Comparison of ENCODE assay signal across 15 cellular contexts in genomic region chr1:234968470-234968869, GRCh38.
DNase-seq lines count a peak whose midpoint lies in the region; ATAC-seq and TF ChIP-seq lines count a peak whose summit lies in the region.
"Had no signal": no experiment of that assay in that cellular context is flagged by ENCODE, and none has a peak within 500 bp of the region (broad histone marks: within the 10 kb centered on the region; RNA-seq: fewer than 3 reads in every experiment).

No MANE protein-coding gene starts in this region.

- H3K4ac ChIP-seq in IMR-90 (ENCODE audit: low read depth, low read length), result peak overlapping the region; percentile 97

- no peak overlapping the region for H3K56ac ChIP-seq in IMR-90 (ENCODE audit: extremely low read depth, insufficient read depth, low read length)

- H2BK120ac ChIP-seq in IMR-90 (ENCODE audit: low read depth, low read length), result peak overlapping the region; percentile 96

- H3K9me3 ChIP-seq in IMR-90 (ENCODE audit: control insufficient read depth, insufficient read depth, low read length), result no peaks in the 10 kb centered on the region
- no peaks in the 10 kb centered on the region for H3K9me3 ChIP-seq in gastrocnemius medialis

- peak overlapping the region; percentile 68 to 86; a peak in 3 of 4 replicates for H4K8ac ChIP-seq in IMR-90 (ENCODE audit: low read depth in 2 of 2, low read length in 2 of 2)

- H2AFZ ChIP-seq in IMR-90 (replicated peaks; ENCODE audit: low read length, poor library complexity), result no peak overlapping the region

- in situ Hi-C loops in IMR-90 (cut with MboI; ENCODE audit: low sequenced_read_pairs), result no loop called here
- in situ Hi-C loops in gastrocnemius medialis (cut with MboI; ENCODE audit: low sequenced_read_pairs in 4 of 4), result no loop called here

- dilution Hi-C loops in IMR-90 (cut with HindIII; ENCODE audit: low sequenced_read_pairs, unreplicated experiment), result no loop called here

- H3K27ac ChIP-seq in IMR-90 (ENCODE audit: insufficient read depth, low read length) (peak overlapping the region; percentile 95; the same call in 1 of the 2 replicates), dorsolateral prefrontal cortex (peak overlapping the region in 38 of 59 donors; percentile 5 to 92 (median 84)), gastrocnemius medialis (peak overlapping the region in 3 of 4 donors; percentile 87 to 94 (median 91))

- H3K79me1 ChIP-seq in IMR-90 (ENCODE audit: low read depth in 1 of 2, low read length in 2 of 2), result peaks cover 0 to 2% of the 10 kb centered on the region in 2 experiments; a peak in 1 of 4 replicates

- peaks cover 18% of the 10 kb centered on the region for H3K9me1 ChIP-seq in IMR-90 (ENCODE audit: insufficient read depth, low read length)

- H2AK9ac ChIP-seq in IMR-90 (replicated peaks; ENCODE audit: low read depth, low read length, poor library complexity), result no peak overlapping the region

- peak overlapping the region; percentile 93 for H2BK5ac ChIP-seq in IMR-90 (ENCODE audit: low read depth, low read length, poor library complexity, severe bottlenecking)

- no peak overlapping the region for H3K4me2 ChIP-seq in IMR-90 (ENCODE audit: low read depth, low read length)

- no TSS peak for BruUV-seq in IMR-90 (replicated peaks; lab: Mats Ljungman, UMichigan)

- H3K4me3 ChIP-seq in IMR-90 (ENCODE audit: insufficient read depth, low read depth, low read length), result no peak overlapping the region
- H3K4me3 ChIP-seq in dorsolateral prefrontal cortex, result no peak overlapping the region
- no peak overlapping the region for H3K4me3 ChIP-seq in gastrocnemius medialis

- peak overlapping the region; percentile 59 for H3K14ac ChIP-seq in IMR-90 (replicated peaks; ENCODE audit: low read depth, low read length)

- DNase-seq in DMS79 treated with DMSO at 0.1 percent for 48 hours (lab: John Stamatoyannopoulos, UW), result peak; percentile 55
- DNase-seq in DMS79 (lab: John Stamatoyannopoulos, UW), result no peak
- no peak for DNase-seq in IMR-90
- peak in 1 of 10 donors; percentile 9 for DNase-seq in dorsolateral prefrontal cortex
- no peak for DNase-seq in gastrocnemius medialis
- no peak for DNase-seq in UCSD-AML1 (lab: John Stamatoyannopoulos, UW; ENCODE audit: unreplicated experiment)
- DNase-seq in kidney tubule cell (ENCODE audit: low spot score), result no peak
- DNase-seq: 8988T, DND-41, foreskin melanocyte, left ventricle myocardium superior, NCI-H2171, Right ventricle myocardium superior had no signal

- no peak for TF ChIP-seq RAD21 in IMR-90 (IDR thresholded peaks at IDR 0.05; ENCODE audit: low read length)

- ATAC-seq in IMR-90 (ENCODE audit: low read depth), result no peak
- no peak for ATAC-seq in gastrocnemius medialis
- no peak for ATAC-seq in HG03565 (IDR thresholded peaks at IDR 0.05; ENCODE audit: unreplicated experiment)
- ATAC-seq: left ventricle myocardium superior, WTC11 had no signal

- H3K18ac ChIP-seq in IMR-90 (ENCODE audit: low read depth, low read length), result peak overlapping the region; percentile 95

- H4K20me1 ChIP-seq in IMR-90 (ENCODE audit: insufficient read depth, low read length), result no peaks in the 10 kb centered on the region

- H3K9ac ChIP-seq in IMR-90 (ENCODE audit: low read depth, low read length), result no peak overlapping the region

- peak overlapping the region; percentile 67 for H4K91ac ChIP-seq in IMR-90 (ENCODE audit: insufficient read depth, low read depth, low read length)

- TF ChIP-seq POLR2A in IMR-90 (IDR thresholded peaks at IDR 0.05; ENCODE audit: low read depth, low read length), result no peak
- no peak for TF ChIP-seq POLR2A in gastrocnemius medialis (IDR thresholded peaks at IDR 0.05)

- TF ChIP-seq CTCF in IMR-90 (conservative IDR thresholded peaks at IDR 0.05; ENCODE audit: low read depth, low read length) (no peak), dorsolateral prefrontal cortex (IDR thresholded peaks at IDR 0.05 in 54 of 56, conservative IDR thresholded peaks at IDR 0.05 in 2 of 56; ENCODE audit: low read depth in 1 of 56, partially characterized antibody in 56 of 56) (no peak), gastrocnemius medialis (IDR thresholded peaks at IDR 0.05 in 4 of 5, conservative IDR thresholded peaks at IDR 0.05 in 1 of 5) (no peak)

- CTCF ChIA-PET in IMR-90 (lab: Yijun Ruan, JAX), result no interaction called here

- peak overlapping the region; percentile 92 for H2AK5ac ChIP-seq in IMR-90 (ENCODE audit: low read depth, low read length)

- no CpG with 5 or more reads among the region's 4 CpGs for WGBS in IMR-90 (ENCODE audit: extremely low coverage in 2 of 2, insufficient read length in 1 of 2), 2 experiments

- peak overlapping the region; percentile 69; the same call in 1 of the 2 replicates for H3K23ac ChIP-seq in IMR-90 (ENCODE audit: low read depth, low read length)

- peaks cover 29% of the 10 kb centered on the region for H3K4me1 ChIP-seq in IMR-90 (ENCODE audit: control insufficient read depth, insufficient read depth, low read length)
- H3K4me1 ChIP-seq in gastrocnemius medialis, result peaks cover 60 to 68% of the 10 kb centered on the region in 2 donors

- POLR2A ChIA-PET in IMR-90 (lab: Charles Lee; ENCODE audit: unreplicated experiment), result no interaction called here

- H3K27me3 ChIP-seq in IMR-90 (ENCODE audit: control insufficient read depth, insufficient read depth, low read length) (no peaks in the 10 kb centered on the region), dorsolateral prefrontal cortex (no peaks in the 10 kb centered on the region), gastrocnemius medialis (no peaks in the 10 kb centered on the region)

- H2BK20ac ChIP-seq in IMR-90 (ENCODE audit: low read depth, low read length), result peak overlapping the region; percentile 81

- no peaks in the 10 kb centered on the region for H3K36me3 ChIP-seq in IMR-90 (ENCODE audit: control insufficient read depth, insufficient read depth, low read length)
- H3K36me3 ChIP-seq in gastrocnemius medialis, result no peaks in the 10 kb centered on the region

- intact Hi-C loops in IMR-90 (cut with micrococcal nuclease), result no loop called here
- intact Hi-C loops in dorsolateral prefrontal cortex (cut with DNase I), result no loop called here
- intact Hi-C loops in gastrocnemius medialis (cut with DNase I; ENCODE audit: low total_unique reads), result no loop called here

- peak overlapping the region; percentile 90 for H4K5ac ChIP-seq in IMR-90 (ENCODE audit: low read depth, low read length)

- peak overlapping the region; percentile 97 for H2BK15ac ChIP-seq in IMR-90 (ENCODE audit: low read depth, low read length)

TF ChIP-seq in IMR-90, 13 proteins besides CTCF, POLR2A, EP300 and RAD21:
- no peak for TF ChIP-seq MXI1 (IDR thresholded peaks at IDR 0.05; ENCODE audit: borderline replicate concordance, low read depth, low read length)
